ENCODE assay signal across 12 cellular contexts in genomic region chr14:91714805-91715204, GRCh38. TPM values are rescaled to one million over a fixed set of nuclear protein-coding genes. Genes with fewer than 3 reads are reported as not detected.
A peak's percentile ranks its signal among the peaks of the same experiment; 100 is the strongest.
DNase-seq lines count a peak whose midpoint lies in the region; ATAC-seq and TF ChIP-seq lines count a peak whose summit lies in the region.
"Had no signal": no experiment of that assay in that cellular context is flagged by ENCODE, and none has a peak within 500 bp of the region (broad histone marks: within the 10 kb centered on the region; RNA-seq: fewer than 3 reads in every experiment).

No MANE protein-coding gene starts in this region.

- no peak overlapping the region for H3K4me3 ChIP-seq in effector memory CD4-positive, alpha-beta T cell (ENCODE audit: insufficient read depth, low read depth, low read length, poor library complexity, severe bottlenecking)

- no peak overlapping the region for H3K4me3 Mint-ChIP-seq in activated T-cell treated with anti-CD3 and anti-CD28 coated beads, Interleukin-2, amount 50 U/mL, for 4 hours
- H3K4me3 Mint-ChIP-seq in activated naive CD8-positive, alpha-beta T cell = peak overlapping the region; percentile 43
- H3K4me3 Mint-ChIP-seq in chondrocyte (ENCODE audit: unreplicated experiment) = no peak overlapping the region
- H3K4me3 Mint-ChIP-seq: IgD-negative memory B cell; stimulated activated memory B cell treated with anti-CD40 and anti-IgM and Interleukin-4, amounts not matched to agents 10 μg/mL and 1 μg/mL and 100 μg/mL, for 72 hours had no signal

- no peaks in the 10 kb centered on the region for H3K4me1 ChIP-seq in effector memory CD4-positive, alpha-beta T cell (ENCODE audit: control insufficient read depth, insufficient read depth, low read length, poor library complexity, severe bottlenecking)

- peaks cover 5% of the 10 kb centered on the region for H3K4me1 Mint-ChIP-seq in activated T-cell treated with anti-CD3 and anti-CD28 coated beads, Interleukin-2, amount 50 U/mL, for 4 hours (ENCODE audit: low read depth)
- H3K4me1 Mint-ChIP-seq in activated naive CD8-positive, alpha-beta T cell (ENCODE audit: low read depth) = peaks cover 16% of the 10 kb centered on the region
- no peaks in the 10 kb centered on the region for H3K4me1 Mint-ChIP-seq in chondrocyte (ENCODE audit: low read depth)
- H3K4me1 Mint-ChIP-seq: stimulated activated memory B cell treated with anti-CD40 and anti-IgM and Interleukin-4, amounts not matched to agents 10 μg/mL and 1 μg/mL and 100 μg/mL, for 72 hours had no signal

- DNase-seq in activated T-cell treated with anti-CD3 and anti-CD28 coated beads for 4 hours (peak; percentile 1), RPMI8226 (peak; percentile 2), chondrocyte (ENCODE audit: low spot score) (no peak), superior temporal gyrus (ENCODE audit: extremely low spot score) (no peak)
- DNase-seq in activated T-cell treated with anti-CD3 and anti-CD28 coated beads, Interleukin-2, amount 50 U/mL, for 4 hours = no peak
- peak; percentile 3 for DNase-seq in stimulated activated CD8-positive, alpha-beta memory T cell treated with anti-CD3 and anti-CD28 coated beads, Interleukin-4, amount 100 ng/mL, for 24 hours (ENCODE audit: low read depth)
- no peak for DNase-seq in effector memory CD4-positive, alpha-beta T cell

- TF ChIP-seq CTCF in chondrocyte (IDR thresholded peaks at IDR 0.05) = no peak

- H3K36me3 Mint-ChIP-seq in activated T-cell treated with anti-CD3 and anti-CD28 coated beads, Interleukin-2, amount 50 U/mL, for 4 hours (ENCODE audit: insufficient read depth) = no peaks in the 10 kb centered on the region
- peaks cover 2% of the 10 kb centered on the region for H3K36me3 Mint-ChIP-seq in activated naive CD8-positive, alpha-beta T cell
- H3K36me3 Mint-ChIP-seq in chondrocyte (ENCODE audit: low read depth) = no peaks in the 10 kb centered on the region
- H3K36me3 Mint-ChIP-seq: stimulated activated memory B cell treated with anti-CD40 and anti-IgM and Interleukin-4, amounts not matched to agents 10 μg/mL and 1 μg/mL and 100 μg/mL, for 72 hours had no signal

- H3K9me3 Mint-ChIP-seq in activated T-cell treated with anti-CD3 and anti-CD28 coated beads, Interleukin-2, amount 50 U/mL, for 4 hours = no peaks in the 10 kb centered on the region
- no peaks in the 10 kb centered on the region for H3K9me3 Mint-ChIP-seq in activated naive CD8-positive, alpha-beta T cell (ENCODE audit: low read depth)
- peaks cover 2% of the 10 kb centered on the region for H3K9me3 Mint-ChIP-seq in chondrocyte (ENCODE audit: low read depth)
- H3K9me3 Mint-ChIP-seq: IgD-negative memory B cell; stimulated activated memory B cell treated with anti-CD40 and anti-IgM and Interleukin-4, amounts not matched to agents 10 μg/mL and 1 μg/mL and 100 μg/mL, for 72 hours had no signal

- no peak for ATAC-seq in activated T-cell treated with anti-CD3 and anti-CD28 coated beads, Interleukin-2, amount 50 U/mL, for 4 hours
- ATAC-seq: Right ventricle myocardium inferior; stimulated activated memory B cell treated with anti-CD40 and anti-IgM and Interleukin-4, amounts not matched to agents 10 μg/mL and 1 μg/mL and 100 μg/mL, for 72 hours had no signal

- H3K27ac ChIP-seq in effector memory CD4-positive, alpha-beta T cell (ENCODE audit: insufficient read depth, low read length, poor library complexity, severe bottlenecking) = no peak overlapping the region
- H3K27ac ChIP-seq: epithelial cell of prostate had no signal

- H3K36me3 ChIP-seq in effector memory CD4-positive, alpha-beta T cell (ENCODE audit: control insufficient read depth, insufficient read depth, low read length) = no peaks in the 10 kb centered on the region

- no peaks in the 10 kb centered on the region for H3K27me3 Mint-ChIP-seq in activated T-cell treated with anti-CD3 and anti-CD28 coated beads, Interleukin-2, amount 50 U/mL, for 4 hours (ENCODE audit: low read depth)
- no peaks in the 10 kb centered on the region for H3K27me3 Mint-ChIP-seq in activated naive CD8-positive, alpha-beta T cell
- peaks cover 4% of the 10 kb centered on the region for H3K27me3 Mint-ChIP-seq in chondrocyte (ENCODE audit: low read depth)

- peak overlapping the region; percentile 48 for H3K27ac Mint-ChIP-seq in activated naive CD8-positive, alpha-beta T cell
- no peak overlapping the region for H3K27ac Mint-ChIP-seq in chondrocyte (ENCODE audit: unreplicated experiment)
- H3K27ac Mint-ChIP-seq: IgD-negative memory B cell; stimulated activated memory B cell treated with anti-CD40 and anti-IgM and Interleukin-4, amounts not matched to agents 10 μg/mL and 1 μg/mL and 100 μg/mL, for 72 hours had no signal

- H3K9me3 ChIP-seq in effector memory CD4-positive, alpha-beta T cell (ENCODE audit: control insufficient read depth, low read length) = no peaks in the 10 kb centered on the region

- H3K27me3 ChIP-seq in effector memory CD4-positive, alpha-beta T cell (replicated peaks; ENCODE audit: control insufficient read depth, insufficient read depth, low read length, poor library complexity, severe bottlenecking) = no peaks in the 10 kb centered on the region

RNA-seq across cellular contexts. Expression of gene CATSPERB, which starts 17.1 kb away (rescaled TPM):
- under 1 TPM; 0.05 to 0.21 (median 0.08) TPM for total RNA-seq in activated T-cell treated with anti-CD3 and anti-CD28 coated beads, Interleukin-2, amount 50 U/mL, for 4 hours
- total RNA-seq in chondrocyte = 0.99 to 2.8 TPM (median 2.2 TPM) in 3 replicates

Comparison
In these comparisons a context has a peak if more than half of its experiments do, and no peak if none do; other contexts are left out.
1. DNase-seq: peak in activated T-cell treated with anti-CD3 and anti-CD28 coated beads for 4 hours (single experiment), RPMI8226 (single experiment) and stimulated activated CD8-positive, alpha-beta memory T cell treated with anti-CD3 and anti-CD28 coated beads, Interleukin-4, amount 100 ng/mL, for 24 hours (single experiment); none in activated T-cell treated with anti-CD3 and anti-CD28 coated beads, Interleukin-2, amount 50 U/mL, for 4 hours (single experiment), chondrocyte (single experiment), effector memory CD4-positive, alpha-beta T cell (0 of 3) and superior temporal gyrus (single experiment).